Comparison of ENCODE assay signal across 1 cellular context in genomic region chr2:215417400-215417951, GRCh38.
TF ChIP-seq lines count a peak whose summit lies in the region.

No MANE protein-coding gene starts in this region.

TF ChIP-seq in HepG2, 621 proteins besides CTCF, POLR2A, EP300 and RAD21 (continued from another document and continues in another):
- peak; percentile 92 for TF ChIP-seq TCF7 (IDR thresholded peaks at IDR 0.05; ENCODE audit: low read depth)
- no peak for TF ChIP-seq CHD2 (IDR thresholded peaks at IDR 0.05; ENCODE audit: low read depth, low read length)
- no peak for TF ChIP-seq ZBTB43 (CRISPR knock-in tag; conservative IDR thresholded peaks at IDR 0.05)
- no peak for TF ChIP-seq NFAT5 (CRISPR knock-in tag; IDR thresholded peaks at IDR 0.05)
- TF ChIP-seq JUN (CRISPR knock-in tag; IDR thresholded peaks at IDR 0.05), result no peak
- TF ChIP-seq, protein P1, sequence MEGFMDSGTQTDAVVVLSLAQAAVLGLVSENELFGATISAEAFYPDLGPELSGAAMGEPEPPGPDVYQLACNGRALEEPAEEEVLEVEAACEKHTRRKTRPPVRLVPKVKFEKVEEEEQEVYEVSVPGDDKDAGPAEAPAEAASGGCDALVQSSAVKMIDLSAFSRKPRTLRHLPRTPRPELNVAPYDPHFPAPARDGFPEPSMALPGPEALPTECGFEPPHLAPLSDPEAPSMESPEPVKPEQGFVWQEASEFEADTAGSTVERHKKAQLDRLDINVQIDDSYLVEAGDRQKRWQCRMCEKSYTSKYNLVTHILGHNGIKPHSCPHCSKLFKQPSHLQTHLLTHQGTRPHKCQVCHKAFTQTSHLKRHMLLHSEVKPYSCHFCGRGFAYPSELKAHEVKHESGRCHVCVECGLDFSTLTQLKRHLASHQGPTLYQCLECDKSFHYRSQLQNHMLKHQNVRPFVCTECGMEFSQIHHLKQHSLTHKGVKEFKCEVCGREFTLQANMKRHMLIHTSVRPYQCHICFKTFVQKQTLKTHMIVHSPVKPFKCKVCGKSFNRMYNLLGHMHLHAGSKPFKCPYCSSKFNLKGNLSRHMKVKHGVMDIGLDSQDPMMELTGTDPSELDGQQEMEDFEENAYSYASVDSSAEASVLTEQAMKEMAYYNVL (CRISPR knock-in tag; IDR thresholded peaks at IDR 0.05; ENCODE audit: borderline replicate concordance), result peak; percentile 98
- peak; percentile 76 for TF ChIP-seq ZNF121 (CRISPR knock-in tag; IDR thresholded peaks at IDR 0.05)
- 0 out of 2 replicates have a peak, but pooled peaks have one; percentile 9 for TF ChIP-seq SP5 (CRISPR knock-in tag; IDR thresholded peaks at IDR 0.05; ENCODE audit: borderline replicate concordance, low read depth)
- TF ChIP-seq MLLT10 (CRISPR knock-in tag; IDR thresholded peaks at IDR 0.05), result no peak
- TF ChIP-seq ZNF879 (CRISPR knock-in tag; IDR thresholded peaks at IDR 0.05), result no peak
- TF ChIP-seq ZNF773 (CRISPR knock-in tag; IDR thresholded peaks at IDR 0.05; ENCODE audit: borderline replicate concordance), result no peak
- TF ChIP-seq ZNF883 (CRISPR knock-in tag; IDR thresholded peaks at IDR 0.05; ENCODE audit: not compliant biosample characterization), result no peak
- no peak for TF ChIP-seq FOXC1 (CRISPR knock-in tag; IDR thresholded peaks at IDR 0.05; ENCODE audit: borderline replicate concordance)
- no peak for TF ChIP-seq ZNF20 (CRISPR knock-in tag; IDR thresholded peaks at IDR 0.05)
- no peak for TF ChIP-seq GZF1 (CRISPR knock-in tag; IDR thresholded peaks at IDR 0.05)
- no peak for TF ChIP-seq NFE2 (CRISPR knock-in tag; IDR thresholded peaks at IDR 0.05)
- TF ChIP-seq FOXA1 (IDR thresholded peaks at IDR 0.05), result peak; percentile 78; the same call in 1 of the 2 replicates
- peak; percentile 89 for TF ChIP-seq FOXA1 (CRISPR knock-in tag; IDR thresholded peaks at IDR 0.05)
- no peak for TF ChIP-seq ZNF34 (CRISPR knock-in tag; IDR thresholded peaks at IDR 0.05; ENCODE audit: borderline replicate concordance)
- no peak for TF ChIP-seq ZNF563 (CRISPR knock-in tag; IDR thresholded peaks at IDR 0.05)
- no peak for TF ChIP-seq ZNF558 (CRISPR knock-in tag; IDR thresholded peaks at IDR 0.05; ENCODE audit: borderline replicate concordance)
- TF ChIP-seq, protein P2, sequence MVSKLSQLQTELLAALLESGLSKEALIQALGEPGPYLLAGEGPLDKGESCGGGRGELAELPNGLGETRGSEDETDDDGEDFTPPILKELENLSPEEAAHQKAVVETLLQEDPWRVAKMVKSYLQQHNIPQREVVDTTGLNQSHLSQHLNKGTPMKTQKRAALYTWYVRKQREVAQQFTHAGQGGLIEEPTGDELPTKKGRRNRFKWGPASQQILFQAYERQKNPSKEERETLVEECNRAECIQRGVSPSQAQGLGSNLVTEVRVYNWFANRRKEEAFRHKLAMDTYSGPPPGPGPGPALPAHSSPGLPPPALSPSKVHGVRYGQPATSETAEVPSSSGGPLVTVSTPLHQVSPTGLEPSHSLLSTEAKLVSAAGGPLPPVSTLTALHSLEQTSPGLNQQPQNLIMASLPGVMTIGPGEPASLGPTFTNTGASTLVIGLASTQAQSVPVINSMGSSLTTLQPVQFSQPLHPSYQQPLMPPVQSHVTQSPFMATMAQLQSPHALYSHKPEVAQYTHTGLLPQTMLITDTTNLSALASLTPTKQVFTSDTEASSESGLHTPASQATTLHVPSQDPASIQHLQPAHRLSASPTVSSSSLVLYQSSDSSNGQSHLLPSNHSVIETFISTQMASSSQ (IDR thresholded peaks at IDR 0.05; ENCODE audit: low read depth), result peak; percentile 98
- TF ChIP-seq, protein P2 (CRISPR knock-in tag; IDR thresholded peaks at IDR 0.05; ENCODE audit: borderline replicate concordance), result peak; percentile 97
- TF ChIP-seq, protein P3, sequence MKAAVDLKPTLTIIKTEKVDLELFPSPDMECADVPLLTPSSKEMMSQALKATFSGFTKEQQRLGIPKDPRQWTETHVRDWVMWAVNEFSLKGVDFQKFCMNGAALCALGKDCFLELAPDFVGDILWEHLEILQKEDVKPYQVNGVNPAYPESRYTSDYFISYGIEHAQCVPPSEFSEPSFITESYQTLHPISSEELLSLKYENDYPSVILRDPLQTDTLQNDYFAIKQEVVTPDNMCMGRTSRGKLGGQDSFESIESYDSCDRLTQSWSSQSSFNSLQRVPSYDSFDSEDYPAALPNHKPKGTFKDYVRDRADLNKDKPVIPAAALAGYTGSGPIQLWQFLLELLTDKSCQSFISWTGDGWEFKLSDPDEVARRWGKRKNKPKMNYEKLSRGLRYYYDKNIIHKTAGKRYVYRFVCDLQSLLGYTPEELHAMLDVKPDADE (CRISPR knock-in tag; IDR thresholded peaks at IDR 0.05), result no peak
- 0 out of 2 replicates have a peak, but pooled peaks have one; percentile 20 for TF ChIP-seq ZNF766 (CRISPR knock-in tag; IDR thresholded peaks at IDR 0.05; ENCODE audit: borderline replicate concordance)
- TF ChIP-seq PPARG (CRISPR knock-in tag; conservative IDR thresholded peaks at IDR 0.05), result peak; percentile 92
- TF ChIP-seq, protein P4, sequence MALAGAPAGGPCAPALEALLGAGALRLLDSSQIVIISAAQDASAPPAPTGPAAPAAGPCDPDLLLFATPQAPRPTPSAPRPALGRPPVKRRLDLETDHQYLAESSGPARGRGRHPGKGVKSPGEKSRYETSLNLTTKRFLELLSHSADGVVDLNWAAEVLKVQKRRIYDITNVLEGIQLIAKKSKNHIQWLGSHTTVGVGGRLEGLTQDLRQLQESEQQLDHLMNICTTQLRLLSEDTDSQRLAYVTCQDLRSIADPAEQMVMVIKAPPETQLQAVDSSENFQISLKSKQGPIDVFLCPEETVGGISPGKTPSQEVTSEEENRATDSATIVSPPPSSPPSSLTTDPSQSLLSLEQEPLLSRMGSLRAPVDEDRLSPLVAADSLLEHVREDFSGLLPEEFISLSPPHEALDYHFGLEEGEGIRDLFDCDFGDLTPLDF (CRISPR knock-in tag; IDR thresholded peaks at IDR 0.05), result no peak
- TF ChIP-seq NPAS2 (CRISPR knock-in tag; IDR thresholded peaks at IDR 0.05; ENCODE audit: borderline replicate concordance), result no peak
- peak; percentile 73; the same call in 1 of the 2 replicates for TF ChIP-seq CBFB (CRISPR knock-in tag; IDR thresholded peaks at IDR 0.05)
- TF ChIP-seq ZSCAN12 (CRISPR knock-in tag; IDR thresholded peaks at IDR 0.05), result no peak
- no peak; the same call in 1 of the 2 replicates for TF ChIP-seq MTA1 (CRISPR knock-in tag; IDR thresholded peaks at IDR 0.05; ENCODE audit: borderline replicate concordance)
- TF ChIP-seq NFYB (CRISPR knock-in tag; IDR thresholded peaks at IDR 0.05), result 0 out of 2 replicates have a peak, but pooled peaks have one; percentile 25
- TF ChIP-seq BORCS8-MEF2B (CRISPR knock-in tag; IDR thresholded peaks at IDR 0.05), result no peak
- TF ChIP-seq ZNF260 (CRISPR knock-in tag; IDR thresholded peaks at IDR 0.05; ENCODE audit: borderline replicate concordance, low read depth), result no peak
- no peak for TF ChIP-seq ZNF552 (CRISPR knock-in tag; IDR thresholded peaks at IDR 0.05; ENCODE audit: borderline replicate concordance)
- TF ChIP-seq CCDC6 (CRISPR knock-in tag; IDR thresholded peaks at IDR 0.05), result no peak
- peak; percentile 79 for TF ChIP-seq ZNF644 (CRISPR knock-in tag; IDR thresholded peaks at IDR 0.05; ENCODE audit: low read depth)
- TF ChIP-seq, protein P5, sequence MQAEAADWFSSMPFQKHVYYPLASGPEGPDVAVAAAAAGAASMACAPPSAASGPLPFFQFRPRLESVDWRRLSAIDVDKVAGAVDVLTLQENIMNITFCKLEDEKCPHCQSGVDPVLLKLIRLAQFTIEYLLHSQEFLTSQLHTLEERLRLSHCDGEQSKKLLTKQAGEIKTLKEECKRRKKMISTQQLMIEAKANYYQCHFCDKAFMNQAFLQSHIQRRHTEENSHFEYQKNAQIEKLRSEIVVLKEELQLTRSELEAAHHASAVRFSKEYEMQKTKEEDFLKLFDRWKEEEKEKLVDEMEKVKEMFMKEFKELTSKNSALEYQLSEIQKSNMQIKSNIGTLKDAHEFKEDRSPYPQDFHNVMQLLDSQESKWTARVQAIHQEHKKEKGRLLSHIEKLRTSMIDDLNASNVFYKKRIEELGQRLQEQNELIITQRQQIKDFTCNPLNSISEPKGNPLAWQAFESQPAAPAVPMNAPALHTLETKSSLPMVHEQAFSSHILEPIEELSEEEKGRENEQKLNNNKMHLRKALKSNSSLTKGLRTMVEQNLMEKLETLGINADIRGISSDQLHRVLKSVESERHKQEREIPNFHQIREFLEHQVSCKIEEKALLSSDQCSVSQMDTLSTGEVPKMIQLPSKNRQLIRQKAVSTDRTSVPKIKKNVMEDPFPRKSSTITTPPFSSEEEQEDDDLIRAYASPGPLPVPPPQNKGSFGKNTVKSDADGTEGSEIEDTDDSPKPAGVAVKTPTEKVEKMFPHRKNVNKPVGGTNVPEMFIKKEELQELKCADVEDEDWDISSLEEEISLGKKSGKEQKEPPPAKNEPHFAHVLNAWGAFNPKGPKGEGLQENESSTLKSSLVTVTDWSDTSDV (CRISPR knock-in tag; IDR thresholded peaks at IDR 0.05), result no peak
- TF ChIP-seq RBM22 (optimal IDR thresholded peaks at IDR 0.05; ENCODE audit: low read length), result peak; percentile 99
- no peak for TF ChIP-seq IKZF1 (IDR thresholded peaks at IDR 0.05)
- peak; percentile 43; the same call in 1 of the 2 replicates for TF ChIP-seq ZNF652 (CRISPR knock-in tag; IDR thresholded peaks at IDR 0.05; ENCODE audit: borderline replicate concordance, low read depth)
- TF ChIP-seq LCORL (IDR thresholded peaks at IDR 0.05), result no peak
- peak; percentile 57 for TF ChIP-seq LCORL (CRISPR knock-in tag; IDR thresholded peaks at IDR 0.05)
- TF ChIP-seq, protein P6, sequence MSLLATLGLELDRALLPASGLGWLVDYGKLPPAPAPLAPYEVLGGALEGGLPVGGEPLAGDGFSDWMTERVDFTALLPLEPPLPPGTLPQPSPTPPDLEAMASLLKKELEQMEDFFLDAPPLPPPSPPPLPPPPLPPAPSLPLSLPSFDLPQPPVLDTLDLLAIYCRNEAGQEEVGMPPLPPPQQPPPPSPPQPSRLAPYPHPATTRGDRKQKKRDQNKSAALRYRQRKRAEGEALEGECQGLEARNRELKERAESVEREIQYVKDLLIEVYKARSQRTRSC (CRISPR knock-in tag; IDR thresholded peaks at IDR 0.05; ENCODE audit: low read depth), result no peak
- no peak for TF ChIP-seq ZNF136 (CRISPR knock-in tag; IDR thresholded peaks at IDR 0.05; ENCODE audit: low read depth)
- TF ChIP-seq ZFY (CRISPR knock-in tag; IDR thresholded peaks at IDR 0.05), result peak; percentile 61; the same call in 1 of the 2 replicates
- no peak for TF ChIP-seq ZNF282 (IDR thresholded peaks at IDR 0.05; ENCODE audit: partially characterized antibody)
- no peak; the same call in 1 of the 2 replicates for TF ChIP-seq ZNF543 (CRISPR knock-in tag; IDR thresholded peaks at IDR 0.05)
- TF ChIP-seq MEF2D (CRISPR knock-in tag; IDR thresholded peaks at IDR 0.05), result peak; percentile 58; the same call in 1 of the 2 replicates
- no peak for TF ChIP-seq DNMT1 (CRISPR knock-in tag; IDR thresholded peaks at IDR 0.05)
- peak; percentile 89 for TF ChIP-seq HOXA5 (CRISPR knock-in tag; IDR thresholded peaks at IDR 0.05)
